Comparison of ENCODE assay signal across 8 cellular contexts in genomic region chr15:77907824-77908751, GRCh38.
DNase-seq lines count a peak whose midpoint lies in the region; ATAC-seq and TF ChIP-seq lines count a peak whose summit lies in the region.

No MANE protein-coding gene starts in this region.

- no peak overlapping the region for H4K91ac ChIP-seq in neuronal stem cell (ENCODE audit: low read depth, low read length, poor library complexity)

- peak; percentile 50 for TF ChIP-seq CTCF in colonic mucosa (IDR thresholded peaks at IDR 0.05)

- H3K9ac ChIP-seq in colonic mucosa (ENCODE audit: low read depth in 2 of 2, low read length in 2 of 2) (no peak overlapping the region), neuronal stem cell (ENCODE audit: low read depth, low read length, poor library complexity) (no peak overlapping the region)

- H2BK5ac ChIP-seq in neuronal stem cell (ENCODE audit: low read length): no peak overlapping the region

- no peak overlapping the region for H2BK15ac ChIP-seq in neuronal stem cell (ENCODE audit: low read length)

- WGBS in neuronal stem cell (ENCODE audit: extremely low coverage in 2 of 2, insufficient read length in 2 of 2, insufficient replicate concordance in 1 of 2), 2 donors: no CpG with 5 or more reads among the region's 28 CpGs

- H3K4me3 ChIP-seq in colonic mucosa (no peak overlapping the region), neuronal stem cell (ENCODE audit: low read length in 2 of 2) (no peak overlapping the region)

- H3K4me1 ChIP-seq in colonic mucosa: peaks cover 3% of the 10 kb centered on the region
- H3K4me1 ChIP-seq in neuronal stem cell (ENCODE audit: control insufficient read depth in 2 of 2, insufficient read depth in 1 of 2, low read depth in 1 of 2, low read length in 2 of 2): no peaks in the 10 kb centered on the region

- no peak overlapping the region for H3K14ac ChIP-seq in neuronal stem cell (ENCODE audit: low read length)

- peak overlapping the region; percentile 83 for H3K18ac ChIP-seq in neuronal stem cell (ENCODE audit: low read length)

- H3K27ac ChIP-seq in colonic mucosa (no peak overlapping the region), neuronal stem cell (replicated peaks; ENCODE audit: low read length) (no peak overlapping the region)

- intact Hi-C loops in colonic mucosa (cut with DNase I): no loop called here

- peak; percentile 57 for ATAC-seq in HG03139 (IDR thresholded peaks at IDR 0.05; ENCODE audit: unreplicated experiment)
- ATAC-seq in HG02763 (IDR thresholded peaks at IDR 0.05; ENCODE audit: unreplicated experiment): no peak
- no peak for ATAC-seq in HG03378 (IDR thresholded peaks at IDR 0.05; ENCODE audit: unreplicated experiment)
- no peak for ATAC-seq in HG03432 (IDR thresholded peaks at IDR 0.05; ENCODE audit: unreplicated experiment)

- no peak overlapping the region for H2BK12ac ChIP-seq in neuronal stem cell (ENCODE audit: low read length)

- no peaks in the 10 kb centered on the region for H3K79me1 ChIP-seq in neuronal stem cell (ENCODE audit: low read depth, low read length)

- H3K23ac ChIP-seq in neuronal stem cell (ENCODE audit: low read depth, low read length, poor library complexity): peak overlapping the region; percentile 65

- no peak overlapping the region for H2AK5ac ChIP-seq in neuronal stem cell (ENCODE audit: low read depth, low read length)

- H2AFZ ChIP-seq in neuronal stem cell (ENCODE audit: low read length): no peak overlapping the region

- H3K9me3 ChIP-seq in colonic mucosa (no peaks in the 10 kb centered on the region), neuronal stem cell (replicated peaks in 1 of 2; ENCODE audit: control insufficient read depth in 2 of 2, insufficient read depth in 1 of 2, low read depth in 1 of 2, low read length in 2 of 2) (no peaks in the 10 kb centered on the region)

- H4K8ac ChIP-seq in neuronal stem cell (ENCODE audit: low read depth, low read length): peak overlapping the region; percentile 65

- no peak overlapping the region for H3K4ac ChIP-seq in neuronal stem cell (ENCODE audit: low read length)

- H3K36me3 ChIP-seq in colonic mucosa (no peaks in the 10 kb centered on the region), neuronal stem cell (replicated peaks in 1 of 2; ENCODE audit: control insufficient read depth in 2 of 2, insufficient read depth in 2 of 2, low read length in 2 of 2) (no peaks in the 10 kb centered on the region)

- no peaks in the 10 kb centered on the region for H3K27me3 ChIP-seq in colonic mucosa
- peaks cover 0 to under 1% (median 0%) of the 10 kb centered on the region in 3 experiments for H3K27me3 ChIP-seq in neuronal stem cell (ENCODE audit: control insufficient read depth in 3 of 3, insufficient read depth in 3 of 3, low read depth in 1 of 3, low read length in 3 of 3)

- DNase-seq in CMK (ENCODE audit: low read depth): peak; percentile 52
- DNase-seq in SKM-1 treated with dmso at 0.1 percent for 144 hours (lab: John Stamatoyannopoulos, UW; ENCODE audit: unreplicated experiment): peak; percentile 76
- peak; percentile 86 for DNase-seq in colonic mucosa
- DNase-seq in neuronal stem cell (ENCODE audit: low spot score): no peak

- no peak overlapping the region for H3K4me2 ChIP-seq in neuronal stem cell (ENCODE audit: insufficient read depth, low read length, poor library complexity, severe bottlenecking)

- H2BK120ac ChIP-seq in neuronal stem cell (ENCODE audit: low read depth, low read length): no peak overlapping the region
